In genomic region chr7:90752051-90752450, GRCh38 we compare ENCODE assay signal across 19 cellular contexts.
"Had no signal": no experiment of that assay in that cellular context is flagged by ENCODE, and none has a peak within 500 bp of the region (broad histone marks: within the 10 kb centered on the region; RNA-seq: fewer than 3 reads in every experiment).

No MANE protein-coding gene starts in this region.

- H3K4me2 ChIP-seq: hepatocyte had no signal

- H3K27ac ChIP-seq: dorsolateral prefrontal cortex, epithelial cell of prostate, foreskin keratinocyte, hepatocyte, right atrium auricular region, tibial nerve had no signal

- DNase-seq: activated CD4-positive, alpha-beta memory T cell treated with anti-CD3 and anti-CD28 coated beads, Interleukin-2, amount 10 ng/mL, durations not matched to agents 7 days and 5 days; activated CD4-positive, alpha-beta T cell treated with anti-CD3 and anti-CD28 coated beads for 4 hours; activated CD8-positive, alpha-beta memory T cell treated with anti-CD3 and anti-CD28 coated beads, Interleukin-2, amount 10 ng/mL, durations not matched to agents 7 days and 5 days; activated naive CD4-positive, alpha-beta T cell treated with anti-CD3 and anti-CD28 coated beads for 36 hours; activated T-cell treated with anti-CD3 and anti-CD28 coated beads, Interleukin-2, amount 50 U/mL, for 4 hours; central memory CD4-positive, alpha-beta T cell; dorsolateral prefrontal cortex; endodermal cell; foreskin keratinocyte; mesenchymal stem cell; mucosa of descending colon; naive B cell; stimulated activated CD4-positive, alpha-beta T cell treated with anti-CD3 and anti-CD28 coated beads, Interleukin-12 subunit alpha, Interleukin-12 subunit beta, amount 100 ng/mL, for 4 hours; stimulated activated CD4-positive, alpha-beta T cell treated with anti-CD3 and anti-CD28 coated beads, Interleukin-1b, Interleukin-23, amount 100 ng/mL, for 48 hours had no signal

- H3K4me3 ChIP-seq: dorsolateral prefrontal cortex, hepatocyte, mucosa of descending colon, right atrium auricular region, tibial nerve had no signal

- H3K27me3 ChIP-seq: dorsolateral prefrontal cortex, foreskin keratinocyte, hepatocyte, right atrium auricular region, tibial nerve had no signal

- H3K9me3 ChIP-seq: mucosa of descending colon, right atrium auricular region, tibial nerve had no signal

- ATAC-seq: activated CD8-positive, alpha-beta memory T cell treated with anti-CD3 and anti-CD28 coated beads, Interleukin-2, amount 10 ng/mL, durations not matched to agents 7 days and 5 days; activated T-cell treated with anti-CD3 and anti-CD28 coated beads, Interleukin-2, amount 50 U/mL, for 4 hours; foreskin keratinocyte; mucosa of descending colon; WTC11 had no signal

- H3K36me3 ChIP-seq: right atrium auricular region had no signal

- H3K79me2 ChIP-seq: hepatocyte had no signal

- H3K4me1 ChIP-seq: foreskin keratinocyte, right atrium auricular region, tibial nerve had no signal

- H2AFZ ChIP-seq: hepatocyte had no signal
